ENCODE assay signal across 8 cellular contexts in genomic region chr3:111717601-111718000, GRCh38. TPM values are rescaled to one million over a fixed set of nuclear protein-coding genes. Genes with fewer than 3 reads are reported as not detected.
DNase-seq lines count a peak whose midpoint lies in the region; ATAC-seq, FAIRE-seq and TF ChIP-seq lines count a peak whose summit lies in the region.

No MANE protein-coding gene starts in this region.

- H3K27me3 ChIP-seq in thyroid gland = no peaks in the 10 kb centered on the region

- no peaks in the 10 kb centered on the region for H3K36me3 ChIP-seq in thyroid gland

- intact Hi-C loops in thyroid gland (cut with DNase I) = loop anchor here (5.0 kb wide), 2 partner anchors 145 to 250 kb away; no protein-coding TSS in a partner anchor

- no peaks in the 10 kb centered on the region for H3K9me3 ChIP-seq in thyroid gland

- TF ChIP-seq POLR2A in H54 (IDR thresholded peaks at IDR 0.05; ENCODE audit: low read depth, low read length) = no peak
- TF ChIP-seq POLR2A in thyroid gland (IDR thresholded peaks at IDR 0.05) = no peak

- 15 to 20% methylated on average over 2 of the region's 2 CpGs for WGBS in thyroid gland, 2 donors

- peak; percentile 92 for ATAC-seq in omental fat pad (ENCODE audit: low FRiP score)

- peak; percentile 95 for FAIRE-seq in H54 (lab: Jason Lieb, UNC)

- no peak overlapping the region for H3K4me3 ChIP-seq in fibroblast of villous mesenchyme (ENCODE audit: low read depth, low read length)
- H3K4me3 ChIP-seq in thyroid gland (replicated peaks in 1 of 3) = no peak overlapping the region

- peak; percentile 32 for DNase-seq in GF-D8 (lab: John Stamatoyannopoulos, UW)
- peak; percentile 35 for DNase-seq in H54 (ENCODE audit: insufficient read length, low spot score)
- DNase-seq in LoVo (ENCODE audit: low spot score) = peak; percentile 87
- peak; percentile 85 for DNase-seq in RPMI7951 (ENCODE audit: low read depth)
- peak; percentile 31 to 43 for DNase-seq in activated T-helper 1 cell treated with anti-CD3 and anti-CD28 coated beads, Interleukin-2, amount 50 U/mL, for 16 hours (ENCODE audit: low read depth in 1 of 2, low spot score in 1 of 2)
- peak; percentile 92 for DNase-seq in fibroblast of villous mesenchyme (ENCODE audit: low read depth)
- peak; percentile 54 for DNase-seq in omental fat pad (ENCODE audit: low spot score)
- DNase-seq in thyroid gland = peak; percentile 79 to 84

- TF ChIP-seq CTCF in fibroblast of villous mesenchyme (IDR thresholded peaks at IDR 0.05; ENCODE audit: insufficient read depth, low read depth, low read length) = peak; percentile 89
- peak in 2 of 3 donors; percentile 92 to 96 for TF ChIP-seq CTCF in omental fat pad (IDR thresholded peaks at IDR 0.05)
- peak; percentile 89 to 97 (median 94) for TF ChIP-seq CTCF in thyroid gland (IDR thresholded peaks at IDR 0.05)

- H3K27ac ChIP-seq in thyroid gland = peak overlapping the region in 1 of 3 donors; percentile 19

- no peaks in the 10 kb centered on the region for H3K4me1 ChIP-seq in thyroid gland

RNA-seq across cellular contexts. Expression of gene PLCXD2, which starts 43.1 kb away (rescaled TPM):
- total RNA-seq in RPMI7951 (2014; rRNA removed; shearing (Covaris generic)) = 1.5 and 1.6 TPM in 2 replicates
- total RNA-seq in fibroblast of villous mesenchyme (0.97 and 1.7 TPM in 2 replicates), omental fat pad (under 1 TPM; 0.48 to 0.63 (median 0.56) TPM), thyroid gland (1 to 10 TPM; 2.1 to 4.7 (median 2.5) TPM)

Comparison
In these comparisons a context has a peak if more than half of its experiments do, and no peak if none do; other contexts are left out.
1. DNase-seq: peak in every context shown above with its lines; median percentile 92 in fibroblast of villous mesenchyme; 87 in LoVo; 85 in RPMI7951; 82 in thyroid gland; 54 in omental fat pad; 37 in activated T-helper 1 cell treated with anti-CD3 and anti-CD28 coated beads, Interleukin-2, amount 50 U/mL, for 16 hours; 35 in H54; 32 in GF-D8.